26 cellular contexts compared by ENCODE assay signal in genomic region chr9:35820076-35820475, GRCh38. TPM values are rescaled to one million over a fixed set of nuclear protein-coding genes. Genes with fewer than 3 reads are reported as not detected.
DNase-seq lines count a peak whose midpoint lies in the region; ATAC-seq and TF ChIP-seq lines count a peak whose summit lies in the region.
"Had no signal": no experiment of that assay in that cellular context is flagged by ENCODE, and none has a peak within 500 bp of the region (broad histone marks: within the 10 kb centered on the region; RNA-seq: fewer than 3 reads in every experiment).

No MANE protein-coding gene starts in this region.

- no peak for TF ChIP-seq CTCF in fibroblast of villous mesenchyme (IDR thresholded peaks at IDR 0.05; ENCODE audit: insufficient read depth, low read depth, low read length)

- no peak overlapping the region for H3K4me3 ChIP-seq in fibroblast of villous mesenchyme (ENCODE audit: low read depth, low read length)
- H3K4me3 ChIP-seq: left ventricle myocardium inferior, right lobe of liver had no signal

- no peak overlapping the region for H3K4me3 Mint-ChIP-seq in activated T-cell treated with anti-CD3 and anti-CD28 coated beads, Interleukin-2, amount 50 U/mL, for 24 hours
- H3K4me3 Mint-ChIP-seq: activated CD4-positive, alpha-beta memory T cell treated with anti-CD3 and anti-CD28 coated beads, Interleukin-2, amount 10 ng/mL, durations not matched to agents 7 days and 5 days; activated naive CD8-positive, alpha-beta T cell; T-helper 1 cell treated with Interleukin-12 subunit alpha and Interleukin-12 subunit beta and Interleukin-4 antibody, amounts not matched to agents 30 μg/mL and 1 μg/mL, for 36 hours had no signal

- ATAC-seq in left lobe of liver, result no peak
- ATAC-seq: right lobe of liver had no signal

- no peaks in the 10 kb centered on the region for H3K9me3 Mint-ChIP-seq in activated T-cell treated with anti-CD3 and anti-CD28 coated beads, Interleukin-2, amount 50 U/mL, for 24 hours
- H3K9me3 Mint-ChIP-seq: activated CD4-positive, alpha-beta memory T cell treated with anti-CD3 and anti-CD28 coated beads, Interleukin-2, amount 10 ng/mL, durations not matched to agents 7 days and 5 days; T-helper 1 cell treated with Interleukin-12 subunit alpha and Interleukin-12 subunit beta and Interleukin-4 antibody, amounts not matched to agents 30 μg/mL and 1 μg/mL, for 36 hours had no signal

- H3K4me1 Mint-ChIP-seq in activated T-cell treated with anti-CD3 and anti-CD28 coated beads, Interleukin-2, amount 50 U/mL, for 24 hours (ENCODE audit: low read depth), result peaks cover 4% of the 10 kb centered on the region

- H3K27ac Mint-ChIP-seq in activated T-cell treated with anti-CD3 and anti-CD28 coated beads, Interleukin-2, amount 50 U/mL, for 24 hours, result no peak overlapping the region
- H3K27ac Mint-ChIP-seq: activated CD4-positive, alpha-beta memory T cell treated with anti-CD3 and anti-CD28 coated beads, Interleukin-2, amount 10 ng/mL, durations not matched to agents 7 days and 5 days; activated naive CD8-positive, alpha-beta T cell; IgD-negative memory B cell; T-helper 1 cell treated with Interleukin-12 subunit alpha and Interleukin-12 subunit beta and Interleukin-4 antibody, amounts not matched to agents 30 μg/mL and 1 μg/mL, for 36 hours had no signal

- peaks cover 5% of the 10 kb centered on the region for H3K36me3 Mint-ChIP-seq in activated T-cell treated with anti-CD3 and anti-CD28 coated beads, Interleukin-2, amount 50 U/mL, for 24 hours (ENCODE audit: low read depth)
- H3K36me3 Mint-ChIP-seq: activated naive CD8-positive, alpha-beta T cell had no signal

- DNase-seq in AG08396 (ENCODE audit: low spot score) (peak; percentile 53), HT1080 (ENCODE audit: low read depth) (peak; percentile 69), astrocyte of the hippocampus (ENCODE audit: low read depth, low spot score) (peak; percentile 42), fibroblast of villous mesenchyme (ENCODE audit: low read depth) (peak; percentile 44), left lobe of liver (ENCODE audit: low spot score) (no peak), hippocampal formation (lab: John Stamatoyannopoulos, UW) (no peak)
- DNase-seq in activated CD4-positive, alpha-beta T cell treated with anti-CD3 and anti-CD28 coated beads, Interleukin-2, amount 50 U/mL, for 1 hour, result no peak
- no peak for DNase-seq in activated T-cell treated with anti-CD3 and anti-CD28 coated beads, Interleukin-2, amount 50 U/mL, for 24 hours
- DNase-seq: ACHN; activated CD4-positive, alpha-beta memory T cell treated with anti-CD3 and anti-CD28 coated beads, Interleukin-2, amount 10 ng/mL, durations not matched to agents 7 days and 5 days; activated T-cell treated with anti-CD3 and anti-CD28 coated beads, Interleukin-2, amount 50 U/mL, for 48 hours; central memory CD4-positive, alpha-beta T cell; effector CD4-positive, alpha-beta T cell; foreskin melanocyte; left ventricle myocardium inferior; NCI-H2029; NCI-H524 treated with DMSO at 0.1 percent for 48 hours; right lobe of liver; SIG-M5; stimulated activated naive CD4-positive, alpha-beta T cell treated with Interleukin-2 at 50 U/mL for 16 hours; trophoblast cell had no signal

- no peaks in the 10 kb centered on the region for H3K27me3 Mint-ChIP-seq in activated T-cell treated with anti-CD3 and anti-CD28 coated beads, Interleukin-2, amount 50 U/mL, for 24 hours
- H3K27me3 Mint-ChIP-seq: activated naive CD8-positive, alpha-beta T cell had no signal

RNA-seq across cellular contexts. Expression of gene HINT2, which starts 5.2 kb away (rescaled TPM):
- 72.7 and 81.8 TPM in 2 replicates for total RNA-seq in HT1080 (2014; rRNA removed; shearing (Covaris generic))
- 28.2 and 37.7 TPM in 2 replicates for polyA plus RNA-seq in HT1080 (2015; cell fraction: cytosol; rRNA removed)
- 15.9 and 18.3 TPM in 2 replicates for polyA plus RNA-seq in HT1080 (2015; cell fraction: nucleus; rRNA removed)
- 13.8 and 27.4 TPM in 2 replicates for total RNA-seq in fibroblast of villous mesenchyme
- total RNA-seq in left lobe of liver, result 71.5 TPM

RNA-seq across cellular contexts. Expression of gene SPAG8, which starts 8.0 kb away (rescaled TPM):
- total RNA-seq in HT1080 (2014; rRNA removed; shearing (Covaris generic)), result 0.26 and 1.0 TPM in 2 replicates
- 0.75 and 1.3 TPM in 2 replicates for polyA plus RNA-seq in HT1080 (2015; cell fraction: cytosol; rRNA removed)
- polyA plus RNA-seq in HT1080 (2015; cell fraction: nucleus; rRNA removed), result 6.2 and 7.7 TPM in 2 replicates
- 0.32 and 0.86 TPM in 2 replicates for total RNA-seq in fibroblast of villous mesenchyme
- 0.50 TPM for total RNA-seq in left lobe of liver

RNA-seq across cellular contexts. Expression of gene FAM221B, which starts 8.5 kb away (rescaled TPM):
- not detected in 2 replicates for total RNA-seq in HT1080 (2014; rRNA removed; shearing (Covaris generic))
- polyA plus RNA-seq in HT1080 (2015; cell fraction: cytosol; rRNA removed), result not detected in 2 replicates
- not detected in 2 replicates for polyA plus RNA-seq in HT1080 (2015; cell fraction: nucleus; rRNA removed)
- total RNA-seq in fibroblast of villous mesenchyme (not detected in 2 replicates), left lobe of liver (not detected)
- total RNA-seq: activated CD4-positive, alpha-beta memory T cell treated with anti-CD3 and anti-CD28 coated beads, Interleukin-2, amount 10 ng/mL, durations not matched to agents 7 days and 5 days; H4; left ventricle myocardium inferior; mucosa of gallbladder; right lobe of liver had no signal
- polyA plus RNA-seq: IgD-negative memory B cell had no signal

RNA-seq across cellular contexts. Expression of gene TMEM8B, which starts 9.0 kb away (rescaled TPM):
- 0.20 and 0.95 TPM in 2 replicates for total RNA-seq in HT1080 (2014; rRNA removed; shearing (Covaris generic))
- 5.5 and 6.1 TPM in 2 replicates for polyA plus RNA-seq in HT1080 (2015; cell fraction: cytosol; rRNA removed)
- polyA plus RNA-seq in HT1080 (2015; cell fraction: nucleus; rRNA removed), result 7.4 and 9.6 TPM in 2 replicates
- total RNA-seq in fibroblast of villous mesenchyme (0.86 and 1.9 TPM in 2 replicates), left lobe of liver (4.4 TPM)

RNA-seq across cellular contexts. Expression of gene NPR2, which starts 28.7 kb away (rescaled TPM):
- 6.9 and 8.6 TPM in 2 replicates for total RNA-seq in HT1080 (2014; rRNA removed; shearing (Covaris generic))
- 18.8 and 19.5 TPM in 2 replicates for polyA plus RNA-seq in HT1080 (2015; cell fraction: cytosol; rRNA removed)
- 34.4 and 40.8 TPM in 2 replicates for polyA plus RNA-seq in HT1080 (2015; cell fraction: nucleus; rRNA removed)
- 16.4 and 19.9 TPM in 2 replicates for total RNA-seq in fibroblast of villous mesenchyme
- 3.3 TPM for total RNA-seq in left lobe of liver

Comparison
In these comparisons a context has a peak if more than half of its experiments do, and no peak if none do; other contexts are left out.
1. DNase-seq: peak in AG08396 (single experiment), HT1080 (single experiment), astrocyte of the hippocampus (single experiment) and fibroblast of villous mesenchyme (single experiment); none in activated CD4-positive, alpha-beta T cell treated with anti-CD3 and anti-CD28 coated beads, Interleukin-2, amount 50 U/mL, for 1 hour (single experiment), left lobe of liver (single experiment), hippocampal formation (0 of 2) and activated T-cell treated with anti-CD3 and anti-CD28 coated beads, Interleukin-2, amount 50 U/mL, for 24 hours (single experiment).